In genomic region chr5:40410939-40411635, GRCh38 we compare ENCODE assay signal across 9 cellular contexts.
A peak's percentile ranks its signal among the peaks of the same experiment; 100 is the strongest.
DNase-seq lines count a peak whose midpoint lies in the region; ATAC-seq, FAIRE-seq and TF ChIP-seq lines count a peak whose summit lies in the region.
"Had no signal": no experiment of that assay in that cellular context is flagged by ENCODE, and none has a peak within 500 bp of the region (broad histone marks: within the 10 kb centered on the region; RNA-seq: fewer than 3 reads in every experiment).

No MANE protein-coding gene starts in this region.

- peak; percentile 99 for FAIRE-seq in keratinocyte (lab: Jason Lieb, UNC)

- peak; percentile 1 to 2 for ATAC-seq in activated T-cell treated with anti-CD3 and anti-CD28 coated beads, Interleukin-2, amount 50 U/mL, for 72 hours (replicated peaks in 1 of 2)
- no peak for ATAC-seq in activated T-helper 17 cell treated with anti-CD3 and anti-CD28 coated beads, Interleukin-2, amount 50 U/mL, for 72 hours (replicated peaks)
- no peak for ATAC-seq in GM21526 (IDR thresholded peaks at IDR 0.05; ENCODE audit: low FRiP score, unreplicated experiment)
- ATAC-seq in HG03097 (IDR thresholded peaks at IDR 0.05; ENCODE audit: low FRiP score, unreplicated experiment): no peak
- ATAC-seq: HCT116 had no signal

- H3K4me3 ChIP-seq in keratinocyte (ENCODE audit: control insufficient read depth in 2 of 3, extremely low read depth in 1 of 3, insufficient read depth in 2 of 3, low read depth in 1 of 3, low read length in 3 of 3) (peak overlapping the region; percentile 9 to 66 (median 54)), transverse colon (no peak overlapping the region)

- peak overlapping the region; percentile 83 for H3K4me2 ChIP-seq in keratinocyte (ENCODE audit: control insufficient read depth, extremely low read depth, insufficient read depth, low read depth, low read length)

- H3K36me3 Mint-ChIP-seq in activated T-cell treated with anti-CD3 and anti-CD28 coated beads, Interleukin-2, amount 50 U/mL, for 72 hours (ENCODE audit: insufficient read depth in 2 of 2): peaks cover 6 to 16% of the 10 kb centered on the region in 2 donors
- H3K36me3 Mint-ChIP-seq in activated T-helper 17 cell treated with anti-CD3 and anti-CD28 coated beads, Interleukin-2, amount 50 U/mL, for 72 hours (ENCODE audit: low read depth): peaks cover 20% of the 10 kb centered on the region

- no peak for DNase-seq in activated T-cell treated with anti-CD3 and anti-CD28 coated beads, Interleukin-2, amount 50 U/mL, for 72 hours
- no peak for DNase-seq in activated T-cell treated with anti-CD3 and anti-CD28 coated beads, Interleukin-2, amount 50 U/mL, for 1 hour
- DNase-seq in keratinocyte (ENCODE audit: low read depth, low spot score): peak; percentile 85
- no peak for DNase-seq in transverse colon
- DNase-seq in NCI-H2171 treated with DMSO at 0.1 percent for 48 hours (lab: John Stamatoyannopoulos, UW): no peak

- TF ChIP-seq CTCF in keratinocyte (optimal IDR thresholded peaks at IDR 0.05 in 1 of 3, IDR thresholded peaks at IDR 0.05 in 1 of 3, conservative IDR thresholded peaks at IDR 0.05 in 1 of 3; ENCODE audit: extremely low read depth in 1 of 3, insufficient read depth in 2 of 3, low read length in 3 of 3) (no peak), transverse colon (IDR thresholded peaks at IDR 0.05) (no peak)

- H3K4me1 Mint-ChIP-seq in activated T-cell treated with anti-CD3 and anti-CD28 coated beads, Interleukin-2, amount 50 U/mL, for 72 hours (ENCODE audit: low read depth): peaks cover 62% of the 10 kb centered on the region
- peaks cover 32% of the 10 kb centered on the region for H3K4me1 Mint-ChIP-seq in activated T-helper 17 cell treated with anti-CD3 and anti-CD28 coated beads, Interleukin-2, amount 50 U/mL, for 72 hours

- H3K4me1 ChIP-seq in keratinocyte (ENCODE audit: control insufficient read depth, extremely low read depth, insufficient read depth, low read length) (peaks cover 42% of the 10 kb centered on the region), transverse colon (peaks cover 0 to 22% (median 2%) of the 10 kb centered on the region in 4 donors)

- H3K9ac ChIP-seq in keratinocyte (ENCODE audit: control insufficient read depth, extremely low read depth, insufficient read depth, low read length): peak overlapping the region; percentile 72

- peak overlapping the region; percentile 76 for H2AFZ ChIP-seq in keratinocyte (ENCODE audit: control insufficient read depth, low read length)

- in situ Hi-C loops in transverse colon (cut with MboI; ENCODE audit: low pct_ligation_motif_present in 1 of 4, low pct_unique_long_range_greater_than_20kb in 1 of 4, low sequenced_read_pairs in 3 of 4): no loop called here

- H3K27ac ChIP-seq in keratinocyte (ENCODE audit: control insufficient read depth, insufficient read depth, low read length) (peak overlapping the region; percentile 95), transverse colon (peak overlapping the region in 3 of 4 donors; percentile 34 to 64 (median 52))

- dilution Hi-C loops in keratinocyte (cut with MboI; ENCODE audit: extremely low pct_ligation_motif_present, low sequenced_read_pairs): no loop called here

- no peak for TF ChIP-seq POLR2A in transverse colon (IDR thresholded peaks at IDR 0.05)

- H4K20me1 ChIP-seq in keratinocyte (ENCODE audit: control insufficient read depth, extremely low read depth, insufficient read depth, low read length): no peaks in the 10 kb centered on the region

- WGBS in transverse colon (ENCODE audit: low coverage in 1 of 2), 2 donors: 72 to 82% methylated on average over 2 to 3 of the region's 3 CpGs

- TF ChIP-seq EP300 in transverse colon (IDR thresholded peaks at IDR 0.05; ENCODE audit: low read depth): no peak

- no peaks in the 10 kb centered on the region for H3K79me2 ChIP-seq in keratinocyte (ENCODE audit: control insufficient read depth, insufficient read depth, low read length)

- H3K27ac Mint-ChIP-seq in activated T-cell treated with anti-CD3 and anti-CD28 coated beads, Interleukin-2, amount 50 U/mL, for 72 hours: peak overlapping the region; percentile 45
- peak overlapping the region; percentile 99 for H3K27ac Mint-ChIP-seq in activated T-helper 17 cell treated with anti-CD3 and anti-CD28 coated beads, Interleukin-2, amount 50 U/mL, for 72 hours

- H3K27me3 Mint-ChIP-seq in activated T-cell treated with anti-CD3 and anti-CD28 coated beads, Interleukin-2, amount 50 U/mL, for 72 hours (ENCODE audit: low read depth): no peaks in the 10 kb centered on the region
- H3K27me3 Mint-ChIP-seq in activated T-helper 17 cell treated with anti-CD3 and anti-CD28 coated beads, Interleukin-2, amount 50 U/mL, for 72 hours: no peaks in the 10 kb centered on the region

- intact Hi-C loops in transverse colon (cut with DNase I; ENCODE audit: low total_unique reads): no loop called here

- H3K9me3 ChIP-seq in keratinocyte (ENCODE audit: control insufficient read depth, low read depth, low read length): no peaks in the 10 kb centered on the region
- no peaks in the 10 kb centered on the region for H3K9me3 ChIP-seq in transverse colon

- no peaks in the 10 kb centered on the region for H3K9me1 ChIP-seq in keratinocyte (ENCODE audit: control insufficient read depth, extremely low read depth, insufficient read depth, low read length)

- peak overlapping the region; percentile 54 to 73 for H3K4me3 Mint-ChIP-seq in activated T-cell treated with anti-CD3 and anti-CD28 coated beads, Interleukin-2, amount 50 U/mL, for 72 hours
- peak overlapping the region; percentile 85 for H3K4me3 Mint-ChIP-seq in activated T-helper 17 cell treated with anti-CD3 and anti-CD28 coated beads, Interleukin-2, amount 50 U/mL, for 72 hours

- H3K27me3 ChIP-seq in keratinocyte (ENCODE audit: control insufficient read depth, extremely low read depth, insufficient read depth, low read length) (no peaks in the 10 kb centered on the region), transverse colon (no peaks in the 10 kb centered on the region)

- H3K36me3 ChIP-seq in keratinocyte (ENCODE audit: control insufficient read depth in 2 of 2, extremely low read depth in 1 of 2, insufficient read depth in 2 of 2, low read length in 2 of 2) (no peaks in the 10 kb centered on the region), transverse colon (no peaks in the 10 kb centered on the region)

- H3K9me3 Mint-ChIP-seq in activated T-cell treated with anti-CD3 and anti-CD28 coated beads, Interleukin-2, amount 50 U/mL, for 72 hours: peaks cover 7 to 9% of the 10 kb centered on the region in 2 donors
- H3K9me3 Mint-ChIP-seq in activated T-helper 17 cell treated with anti-CD3 and anti-CD28 coated beads, Interleukin-2, amount 50 U/mL, for 72 hours: peaks cover 4% of the 10 kb centered on the region

Comparison
In these comparisons a context has a peak if more than half of its experiments do, and no peak if none do; other contexts are left out.
1. ATAC-seq: peak in activated T-cell treated with anti-CD3 and anti-CD28 coated beads, Interleukin-2, amount 50 U/mL, for 72 hours (2 of 2); none in activated T-helper 17 cell treated with anti-CD3 and anti-CD28 coated beads, Interleukin-2, amount 50 U/mL, for 72 hours (single experiment), GM21526 (single experiment) and HG03097 (single experiment).
2. H3K4me3 ChIP-seq: peak in keratinocyte (3 of 3); none in transverse colon (0 of 4).